35 cellular contexts compared by ENCODE assay signal in the genomic region with DNA sequence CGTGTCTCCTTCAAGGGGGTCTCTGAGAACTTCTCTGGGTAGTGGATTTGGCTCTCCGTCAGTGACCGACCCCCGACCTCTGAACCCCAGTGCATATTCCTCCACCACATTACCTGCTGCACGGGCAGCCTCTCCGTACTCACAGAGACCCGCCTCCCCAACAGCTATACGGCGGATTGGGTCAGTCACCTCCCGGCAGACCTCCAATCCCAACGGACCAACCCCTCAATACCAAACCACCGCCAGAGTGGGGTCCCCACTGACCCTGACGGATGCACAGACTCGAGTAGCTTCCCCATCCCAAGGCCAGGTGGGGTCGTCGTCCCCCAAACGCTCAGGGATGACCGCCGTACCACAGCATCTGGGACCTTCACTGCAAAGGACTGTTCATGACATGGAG.
"Had no signal": no experiment of that assay in that cellular context is flagged by ENCODE, and none has a peak within 500 bp of the region (broad histone marks: within the 10 kb centered on the region; RNA-seq: fewer than 3 reads in every experiment).

No MANE protein-coding gene starts in this region.

- H3K9me3 ChIP-seq: adrenal gland, ascending aorta, breast epithelium, colonic mucosa, heart left ventricle had no signal

- H3K4me1 ChIP-seq: adrenal gland, ascending aorta, breast epithelium, colonic mucosa had no signal

- H3K4me1 Mint-ChIP-seq: activated CD4-positive, alpha-beta T cell treated with anti-CD3 and anti-CD28 coated beads, Interleukin-2, amount 10 ng/mL, durations not matched to agents 7 days and 5 days; activated CD8-positive, alpha-beta memory T cell treated with anti-CD3 and anti-CD28 coated beads, Interleukin-2, amount 10 ng/mL, durations not matched to agents 7 days and 5 days; activated naive CD4-positive, alpha-beta T cell treated with anti-CD3 and anti-CD28 coated beads, Interleukin-2, amount 50 U/mL, for 24 hours; activated naive CD8-positive, alpha-beta T cell treated with anti-CD3 and anti-CD28 coated beads for 36 hours; activated naive CD8-positive, alpha-beta T cell treated with anti-CD3 and anti-CD28 coated beads, Interleukin-2, amount 50 U/mL, for 24 hours; endodermal cell had no signal

- H3K27me3 ChIP-seq: adrenal gland, ascending aorta, breast epithelium, cardiac muscle cell, colonic mucosa, dorsolateral prefrontal cortex, heart left ventricle had no signal

- H3K27ac ChIP-seq: adrenal gland, ascending aorta, breast epithelium, cardiac muscle cell, colonic mucosa, dorsolateral prefrontal cortex, heart left ventricle had no signal

- DNase-seq: activated CD4-positive, alpha-beta memory T cell treated with anti-CD3 and anti-CD28 coated beads, Interleukin-2, amount 10 ng/mL, durations not matched to agents 7 days and 5 days; activated CD4-positive, alpha-beta T cell treated with anti-CD3 and anti-CD28 coated beads for 1 hour; activated CD4-positive, alpha-beta T cell treated with anti-CD3 and anti-CD28 coated beads for 4 hours; activated CD4-positive, alpha-beta T cell treated with anti-CD3 and anti-CD28 coated beads, Interleukin-2, amount 10 ng/mL, durations not matched to agents 7 days and 5 days; activated CD4-positive, alpha-beta T cell treated with anti-CD3 and anti-CD28 coated beads, Interleukin-2, amount 50 U/mL, for 4 hours; activated CD8-positive, alpha-beta memory T cell treated with anti-CD3 and anti-CD28 coated beads, Interleukin-2, amount 10 ng/mL, durations not matched to agents 7 days and 5 days; activated CD8-positive, alpha-beta memory T cell treated with anti-CD3 and anti-CD28 coated beads, Interleukin-2, amount 50 U/mL, for 4 hours; activated effector memory CD4-positive, alpha-beta T cell treated with anti-CD3 and anti-CD28 coated beads, Interleukin-2, amount 50 U/mL, for 16 hours; activated naive CD4-positive, alpha-beta T cell treated with anti-CD3 and anti-CD28 coated beads for 36 hours; activated naive CD8-positive, alpha-beta T cell treated with anti-CD3 and anti-CD28 coated beads for 36 hours; activated naive CD8-positive, alpha-beta T cell treated with anti-CD3 and anti-CD28 coated beads, Interleukin-2, amount 50 U/mL, for 24 hours; activated T-cell treated with anti-CD3 and anti-CD28 coated beads, Interleukin-2, amount 50 U/mL, for 1 hour; activated T-cell treated with anti-CD3 and anti-CD28 coated beads, Interleukin-2, amount 50 U/mL, for 48 hours; adrenal gland; amygdala; central memory CD4-positive, alpha-beta T cell; cerebellar nuclear complex; colonic mucosa; dorsolateral prefrontal cortex; effector memory CD4-positive, alpha-beta T cell; endodermal cell; foreskin fibroblast; glutamatergic neuron; T-helper 2 cell had no signal

- H3K36me3 ChIP-seq: breast epithelium, colonic mucosa had no signal

- FAIRE-seq: frontal cortex had no signal

- H3K4me3 ChIP-seq: adrenal gland, ascending aorta, breast epithelium, cardiac muscle cell, colonic mucosa, dorsolateral prefrontal cortex, heart left ventricle had no signal

- H3K27ac Mint-ChIP-seq: activated CD4-positive, alpha-beta memory T cell treated with anti-CD3 and anti-CD28 coated beads, Interleukin-2, amount 10 ng/mL, durations not matched to agents 7 days and 5 days; activated CD4-positive, alpha-beta T cell treated with anti-CD3 and anti-CD28 coated beads, Interleukin-2, amount 10 ng/mL, durations not matched to agents 7 days and 5 days; activated CD8-positive, alpha-beta memory T cell treated with anti-CD3 and anti-CD28 coated beads, Interleukin-2, amount 10 ng/mL, durations not matched to agents 7 days and 5 days; activated naive CD4-positive, alpha-beta T cell treated with anti-CD3 and anti-CD28 coated beads for 36 hours; activated naive CD4-positive, alpha-beta T cell treated with anti-CD3 and anti-CD28 coated beads, Interleukin-2, amount 50 U/mL, for 24 hours; activated naive CD8-positive, alpha-beta T cell treated with anti-CD3 and anti-CD28 coated beads for 36 hours; activated naive CD8-positive, alpha-beta T cell treated with anti-CD3 and anti-CD28 coated beads, Interleukin-2, amount 50 U/mL, for 24 hours; activated T-helper 1 cell treated with anti-CD3 and anti-CD28 coated beads, Interleukin-12 subunit alpha, Interleukin-12 subunit beta, Interleukin-2, Interleukin-4 antibody, amounts not matched to agents 30 ng/mL and 10 ng/mL and 1 ng/mL, durations not matched to agents 14 hours and 24 hours and 36 hours; activated T-helper 2 cell treated with anti-CD3 and anti-CD28 coated beads, Interferon-gamma antibody, Interleukin-2, Interleukin-4, amounts not matched to agents 10 μg/mL and 5 μg/mL and 100 μg/mL, durations not matched to agents 14 hours and 24 hours and 36 hours; dendritic cell treated with granulocyte-macrophage colony-stimulating factor and Interleukin-4, amounts not matched to agents 40 ng/mL and 50 ng/mL, for 4 days; endodermal cell had no signal

- ATAC-seq: activated CD8-positive, alpha-beta memory T cell treated with anti-CD3 and anti-CD28 coated beads, Interleukin-2, amount 10 ng/mL, durations not matched to agents 7 days and 5 days; activated naive CD8-positive, alpha-beta T cell treated with anti-CD3 and anti-CD28 coated beads, Interleukin-2, amount 50 U/mL, for 24 hours; esophagus mucosa; heart left ventricle had no signal

- H3K4me3 Mint-ChIP-seq: activated CD4-positive, alpha-beta memory T cell treated with anti-CD3 and anti-CD28 coated beads, Interleukin-2, amount 10 ng/mL, durations not matched to agents 7 days and 5 days; activated CD4-positive, alpha-beta T cell treated with anti-CD3 and anti-CD28 coated beads, Interleukin-2, amount 10 ng/mL, durations not matched to agents 7 days and 5 days; activated CD8-positive, alpha-beta memory T cell treated with anti-CD3 and anti-CD28 coated beads, Interleukin-2, amount 10 ng/mL, durations not matched to agents 7 days and 5 days; activated naive CD4-positive, alpha-beta T cell treated with anti-CD3 and anti-CD28 coated beads for 36 hours; activated naive CD4-positive, alpha-beta T cell treated with anti-CD3 and anti-CD28 coated beads, Interleukin-2, amount 50 U/mL, for 24 hours; activated naive CD8-positive, alpha-beta T cell treated with anti-CD3 and anti-CD28 coated beads for 36 hours; activated naive CD8-positive, alpha-beta T cell treated with anti-CD3 and anti-CD28 coated beads, Interleukin-2, amount 50 U/mL, for 24 hours; activated T-helper 1 cell treated with anti-CD3 and anti-CD28 coated beads, Interleukin-12 subunit alpha, Interleukin-12 subunit beta, Interleukin-2, Interleukin-4 antibody, amounts not matched to agents 30 ng/mL and 10 ng/mL and 1 ng/mL, durations not matched to agents 14 hours and 24 hours and 36 hours; brain; dendritic cell treated with granulocyte-macrophage colony-stimulating factor and Interleukin-4, amounts not matched to agents 40 ng/mL and 50 ng/mL, for 4 days; endodermal cell had no signal

- H3K9me3 Mint-ChIP-seq: activated CD4-positive, alpha-beta memory T cell treated with anti-CD3 and anti-CD28 coated beads, Interleukin-2, amount 10 ng/mL, durations not matched to agents 7 days and 5 days; activated CD4-positive, alpha-beta T cell treated with anti-CD3 and anti-CD28 coated beads, Interleukin-2, amount 10 ng/mL, durations not matched to agents 7 days and 5 days; activated naive CD4-positive, alpha-beta T cell treated with anti-CD3 and anti-CD28 coated beads for 36 hours; activated naive CD4-positive, alpha-beta T cell treated with anti-CD3 and anti-CD28 coated beads, Interleukin-2, amount 50 U/mL, for 24 hours; activated naive CD8-positive, alpha-beta T cell treated with anti-CD3 and anti-CD28 coated beads for 36 hours; activated naive CD8-positive, alpha-beta T cell treated with anti-CD3 and anti-CD28 coated beads, Interleukin-2, amount 50 U/mL, for 24 hours; activated T-helper 1 cell treated with anti-CD3 and anti-CD28 coated beads, Interleukin-12 subunit alpha, Interleukin-12 subunit beta, Interleukin-2, Interleukin-4 antibody, amounts not matched to agents 30 ng/mL and 10 ng/mL and 1 ng/mL, durations not matched to agents 14 hours and 24 hours and 36 hours; activated T-helper 2 cell treated with anti-CD3 and anti-CD28 coated beads, Interferon-gamma antibody, Interleukin-2, Interleukin-4, amounts not matched to agents 10 μg/mL and 5 μg/mL and 100 μg/mL, durations not matched to agents 14 hours and 24 hours and 36 hours; brain; dendritic cell treated with granulocyte-macrophage colony-stimulating factor and Interleukin-4, amounts not matched to agents 40 ng/mL and 50 ng/mL, for 4 days; endodermal cell had no signal

- H3K27me3 Mint-ChIP-seq: activated CD4-positive, alpha-beta memory T cell treated with anti-CD3 and anti-CD28 coated beads, Interleukin-2, amount 10 ng/mL, durations not matched to agents 7 days and 5 days; activated CD4-positive, alpha-beta T cell treated with anti-CD3 and anti-CD28 coated beads, Interleukin-2, amount 10 ng/mL, durations not matched to agents 7 days and 5 days; activated CD8-positive, alpha-beta memory T cell treated with anti-CD3 and anti-CD28 coated beads, Interleukin-2, amount 10 ng/mL, durations not matched to agents 7 days and 5 days; activated naive CD4-positive, alpha-beta T cell treated with anti-CD3 and anti-CD28 coated beads, Interleukin-2, amount 50 U/mL, for 24 hours; activated naive CD8-positive, alpha-beta T cell treated with anti-CD3 and anti-CD28 coated beads for 36 hours; activated naive CD8-positive, alpha-beta T cell treated with anti-CD3 and anti-CD28 coated beads, Interleukin-2, amount 50 U/mL, for 24 hours; brain; dendritic cell treated with granulocyte-macrophage colony-stimulating factor and Interleukin-4, amounts not matched to agents 40 ng/mL and 50 ng/mL, for 4 days had no signal
